12 cellular contexts compared by ENCODE assay signal in the genomic region with DNA sequence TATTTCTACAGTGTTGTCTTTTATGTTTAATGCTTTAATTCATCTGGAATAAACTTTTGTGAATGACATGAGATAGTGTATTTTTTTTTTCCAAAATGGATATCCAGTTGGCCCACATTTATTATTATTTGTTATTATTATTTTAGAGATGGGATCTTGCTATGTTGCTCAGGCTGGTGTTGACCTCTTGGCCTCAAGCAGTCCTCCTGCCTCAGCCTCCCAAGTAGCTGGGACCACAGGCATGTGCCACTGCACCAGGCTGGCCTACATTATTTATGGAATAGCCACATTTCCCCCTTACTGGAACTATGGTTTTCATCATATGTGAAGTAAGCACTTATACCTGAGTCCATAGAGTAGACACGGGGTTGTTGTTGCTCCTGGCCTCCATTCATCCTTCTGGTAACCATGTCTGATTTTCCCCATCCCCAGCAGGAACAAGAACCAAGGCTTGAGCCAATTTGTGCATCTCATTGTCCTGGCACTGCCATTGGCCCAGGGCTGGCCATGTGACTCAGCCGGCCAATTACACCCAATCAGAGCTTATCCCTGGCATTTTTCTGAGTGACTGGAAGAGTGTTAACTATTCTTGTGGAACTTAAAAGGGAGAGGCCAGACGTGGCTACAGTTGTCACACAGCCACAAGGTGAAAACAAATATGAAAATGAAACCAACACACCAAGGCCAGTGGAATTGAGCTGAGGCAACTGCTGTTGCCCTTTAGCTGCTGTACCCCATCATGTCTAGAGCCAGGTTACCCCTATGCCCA. TPM values are rescaled to one million over a fixed set of nuclear protein-coding genes. Genes with fewer than 3 reads are reported as not detected.
DNase-seq lines count a peak whose midpoint lies in the region; ATAC-seq and TF ChIP-seq lines count a peak whose summit lies in the region.
"Had no signal": no experiment of that assay in that cellular context is flagged by ENCODE, and none has a peak within 500 bp of the region (broad histone marks: within the 10 kb centered on the region; RNA-seq: fewer than 3 reads in every experiment).

No MANE protein-coding gene starts in this region.

- peak overlapping the region; percentile 52 for H3K4me3 Mint-ChIP-seq in activated T-helper 2 cell treated with anti-CD3 and anti-CD28 coated beads, Interferon-gamma antibody, Interleukin-2, Interleukin-4, amounts not matched to agents 10 μg/mL and 5 μg/mL and 100 μg/mL, durations not matched to agents 14 hours and 24 hours and 36 hours (ENCODE audit: low read depth)
- H3K4me3 Mint-ChIP-seq: type B pancreatic cell had no signal

- no peaks in the 10 kb centered on the region for H3K79me1 ChIP-seq in trophoblast cell (ENCODE audit: low read length)

- no peak for TF ChIP-seq CTCF in KMS-11 (conservative IDR thresholded peaks at IDR 0.05; ENCODE audit: low read depth, low read length)

- H3K4me3 ChIP-seq in KMS-11 (IDR thresholded peaks at IDR 0.05; ENCODE audit: insufficient read depth, low read depth, low read length) (no peak overlapping the region), trophoblast cell (ENCODE audit: low read depth, low read length) (no peak overlapping the region)

- peaks cover 2% of the 10 kb centered on the region for H3K9me3 ChIP-seq in trophoblast cell (ENCODE audit: insufficient read depth, low read depth, low read length)

- no peaks in the 10 kb centered on the region for H3K36me3 Mint-ChIP-seq in activated T-helper 2 cell treated with anti-CD3 and anti-CD28 coated beads, Interferon-gamma antibody, Interleukin-2, Interleukin-4, amounts not matched to agents 10 μg/mL and 5 μg/mL and 100 μg/mL, durations not matched to agents 14 hours and 24 hours and 36 hours (ENCODE audit: low read depth)
- H3K36me3 Mint-ChIP-seq: type B pancreatic cell had no signal

- ATAC-seq in activated CD4-positive, CD25-positive, alpha-beta regulatory T cell treated with anti-CD3 and anti-CD28 coated beads, Interleukin-2, amount 50 U/mL, for 24 hours, result peak; percentile 9 to 15

- H3K36me3 ChIP-seq in KMS-11 (ENCODE audit: insufficient read depth) (no peaks in the 10 kb centered on the region), trophoblast cell (ENCODE audit: control insufficient read depth in 1 of 2, insufficient read depth in 2 of 2, low read length in 2 of 2) (no peaks in the 10 kb centered on the region)

- no peak overlapping the region for H3K23ac ChIP-seq in trophoblast cell (ENCODE audit: low read length)

- H3K79me2 ChIP-seq in KMS-11 (ENCODE audit: insufficient read depth, low read depth) (no peaks in the 10 kb centered on the region), trophoblast cell (ENCODE audit: control insufficient read depth, insufficient read depth, low read length, poor library complexity) (no peaks in the 10 kb centered on the region)

- no peaks in the 10 kb centered on the region for H3K9me3 Mint-ChIP-seq in activated T-helper 2 cell treated with anti-CD3 and anti-CD28 coated beads, Interferon-gamma antibody, Interleukin-2, Interleukin-4, amounts not matched to agents 10 μg/mL and 5 μg/mL and 100 μg/mL, durations not matched to agents 14 hours and 24 hours and 36 hours
- H3K9me3 Mint-ChIP-seq: type B pancreatic cell had no signal

- H2AK5ac ChIP-seq in trophoblast cell (ENCODE audit: low read length), result no peak overlapping the region

- H4K20me1 ChIP-seq in KMS-11 (ENCODE audit: insufficient read depth), result no peaks in the 10 kb centered on the region

- peak overlapping the region; percentile 93 for H3K27ac Mint-ChIP-seq in activated T-helper 2 cell treated with anti-CD3 and anti-CD28 coated beads, Interferon-gamma antibody, Interleukin-2, Interleukin-4, amounts not matched to agents 10 μg/mL and 5 μg/mL and 100 μg/mL, durations not matched to agents 14 hours and 24 hours and 36 hours
- H3K27ac Mint-ChIP-seq: type B pancreatic cell had no signal

- H3K14ac ChIP-seq in trophoblast cell (ENCODE audit: low read length), result no peak overlapping the region

- peaks cover 47% of the 10 kb centered on the region for H3K4me1 Mint-ChIP-seq in activated T-helper 2 cell treated with anti-CD3 and anti-CD28 coated beads, Interferon-gamma antibody, Interleukin-2, Interleukin-4, amounts not matched to agents 10 μg/mL and 5 μg/mL and 100 μg/mL, durations not matched to agents 14 hours and 24 hours and 36 hours (ENCODE audit: low read depth)

- H3K4me2 ChIP-seq in KMS-11 (peak overlapping the region; percentile 74), trophoblast cell (ENCODE audit: low read length) (no peak overlapping the region)

- H2AFZ ChIP-seq in KMS-11 (ENCODE audit: low read depth) (no peak overlapping the region), trophoblast cell (ENCODE audit: insufficient read depth, low read length, poor library complexity) (no peak overlapping the region)

- peaks cover 56% of the 10 kb centered on the region for H3K4me1 ChIP-seq in KMS-11 (ENCODE audit: low read depth, poor library complexity, severe bottlenecking)
- peaks cover 5 to 6% of the 10 kb centered on the region in 2 experiments for H3K4me1 ChIP-seq in trophoblast cell (ENCODE audit: control insufficient read depth in 1 of 2, insufficient read depth in 2 of 2, low read length in 2 of 2)

- WGBS in trophoblast cell (ENCODE audit: extremely low coverage, insufficient coverage, insufficient read length), result no CpG with 5 or more reads among the region's 3 CpGs

- H3K9ac ChIP-seq in KMS-11, result no peak overlapping the region
- peak overlapping the region; percentile 73 for H3K9ac ChIP-seq in trophoblast cell (ENCODE audit: low read length)

- H4K12ac ChIP-seq in trophoblast cell (ENCODE audit: low read depth, low read length), result no peak overlapping the region

- no peak overlapping the region for H2BK5ac ChIP-seq in trophoblast cell (ENCODE audit: low read depth, low read length, poor library complexity)

- peaks cover 3% of the 10 kb centered on the region for H3K27me3 Mint-ChIP-seq in activated T-helper 2 cell treated with anti-CD3 and anti-CD28 coated beads, Interferon-gamma antibody, Interleukin-2, Interleukin-4, amounts not matched to agents 10 μg/mL and 5 μg/mL and 100 μg/mL, durations not matched to agents 14 hours and 24 hours and 36 hours (ENCODE audit: low read depth)
- H3K27me3 Mint-ChIP-seq: type B pancreatic cell had no signal

- H3K4ac ChIP-seq in trophoblast cell (ENCODE audit: low read depth, low read length), result no peak overlapping the region

- H4K91ac ChIP-seq in trophoblast cell (ENCODE audit: low read depth, low read length), result no peak overlapping the region

- no peak for DNase-seq in activated CD4-positive, CD25-positive, alpha-beta regulatory T cell (lab: John Stamatoyannopoulos, UW)
- DNase-seq in activated T-helper 2 cell treated with anti-CD3 and anti-CD28 coated beads, Interferon-gamma antibody, Interleukin-2, Interleukin-4, amounts not matched to agents 10 μg/mL and 5 μg/mL and 100 μg/mL, durations not matched to agents 14 hours and 24 hours and 36 hours (ENCODE audit: low spot score), result peak; percentile 28
- DNase-seq in trophoblast cell (no peak), Kasumi-1 (lab: John Stamatoyannopoulos, UW) (no peak), NCI-H526 (lab: John Stamatoyannopoulos, UW) (no peak), NCI-H226 (no peak)
- DNase-seq: KBM-7, NCI-H774, occipital lobe had no signal

- H2BK12ac ChIP-seq in trophoblast cell (ENCODE audit: low read length), result no peak overlapping the region

- no peak overlapping the region for H3K27ac ChIP-seq in KMS-11
- no peak overlapping the region for H3K27ac ChIP-seq in trophoblast cell (ENCODE audit: low read depth, low read length)

- H4K8ac ChIP-seq in trophoblast cell (ENCODE audit: low read depth, low read length), result no peak overlapping the region

- intact Hi-C loops in activated T-helper 2 cell treated with anti-CD3 and anti-CD28 coated beads, Interferon-gamma antibody, Interleukin-2, Interleukin-4, amounts not matched to agents 10 μg/mL and 5 μg/mL and 100 μg/mL, durations not matched to agents 14 hours and 24 hours and 36 hours (cut with micrococcal nuclease), result loop anchor here (1.0 to 5.0 kb wide), 4 partner anchors 8 to 253 kb away; a partner anchor contains a TSS

- H2BK120ac ChIP-seq in trophoblast cell (ENCODE audit: insufficient read depth, low read length, poor library complexity), result no peak overlapping the region

- H3K27me3 ChIP-seq in KMS-11 (ENCODE audit: insufficient read depth, low read depth), result peaks cover 8% of the 10 kb centered on the region; the same call in 1 of the 2 replicates
- H3K27me3 ChIP-seq in trophoblast cell (ENCODE audit: insufficient read depth, low read length), result no peaks in the 10 kb centered on the region

- H3K18ac ChIP-seq in trophoblast cell (ENCODE audit: low read length), result no peak overlapping the region

RNA-seq across cellular contexts. Expression of a gene that starts 23.1 kb away (rescaled TPM):
- total RNA-seq in activated T-helper 2 cell treated with anti-CD3 and anti-CD28 coated beads, Interferon-gamma antibody, Interleukin-2, Interleukin-4, amounts not matched to agents 10 μg/mL and 5 μg/mL and 100 μg/mL, durations not matched to agents 14 hours and 24 hours and 36 hours, result 67.7 and 69.6 TPM in 2 replicates
- not detected in 2 replicates for polyA plus RNA-seq in trophoblast cell (2013)
- total RNA-seq: occipital lobe had no signal
